Comparison of ENCODE assay signal across 8 cellular contexts in the genomic region with DNA sequence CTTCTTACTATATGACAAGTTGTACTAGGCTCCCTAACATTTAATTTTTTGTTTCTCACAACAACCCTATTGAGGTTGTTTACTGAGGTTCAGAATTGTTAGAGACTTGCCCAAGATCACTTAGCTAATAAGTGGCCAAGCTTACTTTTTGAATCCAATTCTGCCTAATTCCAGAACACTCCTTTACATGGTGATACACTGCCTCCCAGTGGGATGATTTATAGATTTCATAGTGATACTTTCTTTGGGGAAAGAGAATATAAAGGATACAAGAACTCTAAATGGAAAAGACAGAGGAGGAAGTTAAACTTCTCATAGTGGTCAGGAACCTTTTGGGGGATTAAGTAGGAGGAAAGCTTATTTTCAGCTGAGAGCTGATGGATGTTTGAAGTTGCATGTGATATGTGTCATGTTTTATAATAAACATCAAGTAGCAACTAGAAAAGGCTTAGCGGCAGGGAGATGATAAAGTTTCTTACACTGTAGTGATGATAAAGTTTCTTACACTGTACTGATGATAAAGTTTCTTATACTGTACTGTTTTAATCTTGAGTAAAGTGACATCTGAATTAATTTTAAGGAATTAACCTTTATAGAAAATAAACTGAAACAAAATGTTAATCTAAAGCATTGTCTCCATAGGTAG. TPM values are rescaled to one million over a fixed set of nuclear protein-coding genes. Genes with fewer than 3 reads are reported as not detected.
DNase-seq lines count a peak whose midpoint lies in the region; ATAC-seq, FAIRE-seq and TF ChIP-seq lines count a peak whose summit lies in the region.

No MANE protein-coding gene starts in this region.

- in situ Hi-C loops in HepG2 (cut with HindIII; ENCODE audit: extremely low pct_ligation_motif_present, low pct_unique_long_range_greater_than_20kb) = loop anchor here (10.0 kb wide), 1 partner anchor 142 kb away; no protein-coding TSS in a partner anchor

- TF ChIP-seq CTCF in KMS-11 (conservative IDR thresholded peaks at IDR 0.05; ENCODE audit: low read depth, low read length) (0 out of 2 replicates have a peak, but pooled peaks have one; percentile 10), HepG2 (CRISPR knock-in tag; IDR thresholded peaks at IDR 0.05) (peak; percentile 35; the same call in 1 of the 2 replicates)

- H3K27me3 ChIP-seq in CD4-positive, CD25-positive, alpha-beta regulatory T cell (ENCODE audit: control insufficient read depth, insufficient read depth, low read length) = no peaks in the 10 kb centered on the region
- no peaks in the 10 kb centered on the region for H3K27me3 ChIP-seq in KMS-11 (ENCODE audit: insufficient read depth, low read depth)
- no peaks in the 10 kb centered on the region for H3K27me3 ChIP-seq in HepG2 (ENCODE audit: control insufficient read depth in 1 of 2, insufficient read depth in 2 of 2, low read length in 2 of 2)

- H3K27me3 Mint-ChIP-seq in CD4-positive, CD25-positive, alpha-beta regulatory T cell = no peaks in the 10 kb centered on the region
- H3K27me3 Mint-ChIP-seq in activated naive CD8-positive, alpha-beta T cell treated with anti-CD3 and anti-CD28 coated beads, Interleukin-2, amount 10 ng/mL, durations not matched to agents 7 days and 5 days = no peaks in the 10 kb centered on the region

- peaks cover 0 to 62% (median 29%) of the 10 kb centered on the region in 4 donors for H3K4me1 Mint-ChIP-seq in CD4-positive, CD25-positive, alpha-beta regulatory T cell
- H3K4me1 Mint-ChIP-seq in activated naive CD8-positive, alpha-beta T cell treated with anti-CD3 and anti-CD28 coated beads, Interleukin-2, amount 10 ng/mL, durations not matched to agents 7 days and 5 days = peaks cover 15% of the 10 kb centered on the region

- H3K4me3 ChIP-seq in CD4-positive, CD25-positive, alpha-beta regulatory T cell (ENCODE audit: low read depth, low read length) = peak overlapping the region; percentile 37
- no peak overlapping the region for H3K4me3 ChIP-seq in KMS-11 (IDR thresholded peaks at IDR 0.05; ENCODE audit: insufficient read depth, low read depth, low read length)
- H3K4me3 ChIP-seq in HepG2 (replicated peaks in 1 of 3; ENCODE audit: insufficient read depth in 1 of 3, low read depth in 2 of 3, low read length in 3 of 3) = no peak overlapping the region

- H3K4me2 ChIP-seq in KMS-11 = no peak overlapping the region
- no peak overlapping the region for H3K4me2 ChIP-seq in HepG2 (ENCODE audit: low read depth, low read length)

- H2AFZ ChIP-seq in KMS-11 (ENCODE audit: low read depth) (no peak overlapping the region), HepG2 (ENCODE audit: low read length) (no peak overlapping the region)

- WGBS in HepG2 (ENCODE audit: low lambda C conversion rate) = 100% methylated on average over 1 of the region's 1 CpG

- POLR2A ChIA-PET in activated naive CD8-positive, alpha-beta T cell treated with anti-CD3 and anti-CD28 coated beads, Interleukin-2, amount 10 ng/mL, durations not matched to agents 7 days and 5 days (lab: Charles Lee) = no interaction called here
- POLR2A ChIA-PET in HepG2 (lab: Yijun Ruan, JAX) = no interaction called here

- BruUV-seq in HepG2 (replicated peaks; lab: Mats Ljungman, UMichigan) = no TSS peak

- peak overlapping the region in 2 of 3 donors; percentile 7 to 75 for H3K27ac Mint-ChIP-seq in CD4-positive, CD25-positive, alpha-beta regulatory T cell
- peak overlapping the region; percentile 52 for H3K27ac Mint-ChIP-seq in activated naive CD8-positive, alpha-beta T cell treated with anti-CD3 and anti-CD28 coated beads, Interleukin-2, amount 10 ng/mL, durations not matched to agents 7 days and 5 days

- H3K9ac ChIP-seq in KMS-11 = no peak overlapping the region
- no peak overlapping the region for H3K9ac ChIP-seq in HepG2 (ENCODE audit: insufficient read depth, low read depth, low read length)

- peak; percentile 39; the same call in 1 of the 2 replicates for TF ChIP-seq RAD21 in HepG2 (CRISPR knock-in tag; IDR thresholded peaks at IDR 0.05)

- peak; percentile 76 for FAIRE-seq in HepG2 (lab: Jason Lieb, UNC)

- no peak overlapping the region for H3K27ac ChIP-seq in CD4-positive, CD25-positive, alpha-beta regulatory T cell (ENCODE audit: insufficient read depth, low read length, poor library complexity, severe bottlenecking)
- H3K27ac ChIP-seq in KMS-11 = no peak overlapping the region
- no peak overlapping the region for H3K27ac ChIP-seq in HepG2 (ENCODE audit: extremely low read length, insufficient read depth, low read length)

- TF ChIP-seq EP300 in HepG2 (IDR thresholded peaks at IDR 0.05; ENCODE audit: low read depth in 2 of 2, low read length in 2 of 2) (no peak), HepG2 (CRISPR knock-in tag; IDR thresholded peaks at IDR 0.05; ENCODE audit: borderline replicate concordance) (no peak)

- 0 out of 2 replicates have a peak, but pooled peaks cover 29% of the 10 kb centered on the region for H4K20me1 ChIP-seq in KMS-11 (ENCODE audit: insufficient read depth)
- peaks cover 13% of the 10 kb centered on the region; the same call in 1 of the 2 replicates for H4K20me1 ChIP-seq in HepG2 (ENCODE audit: insufficient read depth, low read length)

- H3K79me2 ChIP-seq in KMS-11 (ENCODE audit: insufficient read depth, low read depth) (peaks cover 99% of the 10 kb centered on the region), HepG2 (ENCODE audit: insufficient read depth, low read length) (peaks cover 83% of the 10 kb centered on the region)

- peak overlapping the region in 2 of 4 donors; percentile 7 to 44 for H3K4me3 Mint-ChIP-seq in CD4-positive, CD25-positive, alpha-beta regulatory T cell
- no peak overlapping the region for H3K4me3 Mint-ChIP-seq in activated naive CD8-positive, alpha-beta T cell treated with anti-CD3 and anti-CD28 coated beads, Interleukin-2, amount 10 ng/mL, durations not matched to agents 7 days and 5 days

- H3K9me3 Mint-ChIP-seq in CD4-positive, CD25-positive, alpha-beta regulatory T cell = peaks cover 0 to 1% (median 0%) of the 10 kb centered on the region in 7 donors
- no peaks in the 10 kb centered on the region for H3K9me3 Mint-ChIP-seq in activated naive CD8-positive, alpha-beta T cell treated with anti-CD3 and anti-CD28 coated beads, Interleukin-2, amount 10 ng/mL, durations not matched to agents 7 days and 5 days

- peak in 1 of 2 donors; percentile 25 for ATAC-seq in CD4-positive, CD25-positive, alpha-beta regulatory T cell (ENCODE audit: low read depth in 2 of 2)
- no peak for ATAC-seq in activated naive CD8-positive, alpha-beta T cell treated with anti-CD3 and anti-CD28 coated beads, Interleukin-2, amount 10 ng/mL, durations not matched to agents 7 days and 5 days (ENCODE audit: low read depth)
- ATAC-seq in HepG2 = peak; percentile 51; the same call in 2 of the 3 replicates
- ATAC-seq in HG02798 (IDR thresholded peaks at IDR 0.05; ENCODE audit: poor library complexity, unreplicated experiment) = no peak

- TF ChIP-seq POLR2A in HepG2 (IDR thresholded peaks at IDR 0.05; ENCODE audit: insufficient read depth in 1 of 2, low read depth in 2 of 2, low read length in 2 of 2) = no peak

- peaks cover 19% of the 10 kb centered on the region for H3K4me1 ChIP-seq in CD4-positive, CD25-positive, alpha-beta regulatory T cell (ENCODE audit: control insufficient read depth, insufficient read depth, low read length, poor library complexity, severe bottlenecking)
- H3K4me1 ChIP-seq in KMS-11 (ENCODE audit: low read depth, poor library complexity, severe bottlenecking) (peaks cover 24% of the 10 kb centered on the region), HepG2 (ENCODE audit: insufficient read depth, low read length) (no peaks in the 10 kb centered on the region)

- H3K36me3 Mint-ChIP-seq in CD4-positive, CD25-positive, alpha-beta regulatory T cell = no peaks in the 10 kb centered on the region
- peaks cover 2% of the 10 kb centered on the region for H3K36me3 Mint-ChIP-seq in activated naive CD8-positive, alpha-beta T cell treated with anti-CD3 and anti-CD28 coated beads, Interleukin-2, amount 10 ng/mL, durations not matched to agents 7 days and 5 days

- DNase-seq in CD4-positive, CD25-positive, alpha-beta regulatory T cell = peak in 1 of 3 donors; percentile 22
- DNase-seq in activated naive CD8-positive, alpha-beta T cell treated with anti-CD3 and anti-CD28 coated beads, Interleukin-2, amount 10 ng/mL, durations not matched to agents 7 days and 5 days = no peak
- DNase-seq in HepG2 (ENCODE audit: low spot score) = peak; percentile 31
- DNase-seq in hippocampal formation (lab: John Stamatoyannopoulos, UW) = no peak
- no peak for DNase-seq in stimulated activated naive CD4-positive, alpha-beta T cell treated with Interleukin-2 at 50 U/mL for 16 hours (lab: John Stamatoyannopoulos, UW)
- DNase-seq in C1 segment of cervical spinal cord (lab: John Stamatoyannopoulos, UW) = no peak

- no peaks in the 10 kb centered on the region for H3K36me3 ChIP-seq in CD4-positive, CD25-positive, alpha-beta regulatory T cell (ENCODE audit: control insufficient read depth, insufficient read depth, low read length)
- H3K36me3 ChIP-seq in KMS-11 (ENCODE audit: insufficient read depth) (no peaks in the 10 kb centered on the region), HepG2 (replicated peaks in 1 of 2; ENCODE audit: control insufficient read depth in 1 of 2, insufficient read depth in 2 of 2, low read length in 2 of 2) (no peaks in the 10 kb centered on the region)

- H3K9me3 ChIP-seq in CD4-positive, CD25-positive, alpha-beta regulatory T cell (ENCODE audit: control insufficient read depth in 2 of 2, low read length in 2 of 2) = no peaks in the 10 kb centered on the region
- no peaks in the 10 kb centered on the region for H3K9me3 ChIP-seq in HepG2 (ENCODE audit: low read length)

- intact Hi-C loops in HepG2 (cut with micrococcal nuclease; ENCODE audit: unreplicated experiment) = loop anchor here (1.0 kb wide), 1 partner anchor 15 kb away; a partner anchor contains a TSS

- CTCF ChIA-PET in HepG2 (lab: Yijun Ruan, JAX; ENCODE audit: low intra/inter-chr PET ratio, low total read pairs) = interaction anchor here (0.8 to 2.0 kb wide), 4 partner anchors 16 to 143 kb away, joined by 4 to 8 read pairs (median 6); no protein-coding TSS in a partner anchor

RNA-seq across cellular contexts. Expression of a gene that starts 15.3 kb away (rescaled TPM):
- 79.4 TPM for total RNA-seq in CD4-positive, CD25-positive, alpha-beta regulatory T cell
- 10 to 100 TPM; 43.1 to 51.3 (median 47.5) TPM for polyA plus RNA-seq in CD4-positive, CD25-positive, alpha-beta regulatory T cell
- total RNA-seq in activated naive CD8-positive, alpha-beta T cell treated with anti-CD3 and anti-CD28 coated beads, Interleukin-2, amount 10 ng/mL, durations not matched to agents 7 days and 5 days = 100 to 1,000 TPM in 1 of 2 experiments, 10 to 100 TPM in 1; 92.3 to 103 TPM
- 50.8 and 84.3 TPM in 2 replicates for total RNA-seq in HepG2 (2016; rRNA removed; fragmentation: Illumina TruSeq; extraction: Trizol)
- total RNA-seq in HepG2 (2016; cell fraction: cytosol; rRNA removed; fragmentation: Illumina TruSeq; extraction: Trizol; ENCODE audit: low read depth) = 8.1 and 8.9 TPM in 2 replicates
- 45.1 and 88.2 TPM in 2 replicates for total RNA-seq in HepG2 (2016; cell fraction: insoluble cytoplasmic fraction; rRNA removed; fragmentation: Illumina TruSeq; extraction: Trizol)
- total RNA-seq in HepG2 (2016; cell fraction: membrane; rRNA removed; fragmentation: Illumina TruSeq; extraction: Trizol) = 11.5 and 11.6 TPM in 2 replicates
- 39.1 and 41.8 TPM in 2 replicates for total RNA-seq in HepG2 (2016; cell fraction: nucleus; rRNA removed; fragmentation: Illumina TruSeq; extraction: Trizol)
- 14.2 and 21.0 TPM in 2 replicates for polyA plus RNA-seq in HepG2 (2011; rRNA removed)
- 8.5 and 12.3 TPM in 2 replicates for polyA plus RNA-seq in HepG2 (2011; cell fraction: cytosol; rRNA removed)
- 7.5 and 8.3 TPM in 2 replicates for polyA plus RNA-seq in HepG2 (2011; cell fraction: nucleus; rRNA removed)
- 23.3 and 33.3 TPM in 2 replicates for polyA plus RNA-seq in HepG2 (2012)
- polyA plus RNA-seq in HepG2 (2016; cell fraction: cytosol; fragmentation: Illumina TruSeq; extraction: Trizol; ENCODE audit: low read depth) = 0.99 and 1.2 TPM in 2 replicates
- 45.2 and 46.2 TPM in 2 replicates for polyA plus RNA-seq in HepG2 (2016; cell fraction: insoluble cytoplasmic fraction; fragmentation: Illumina TruSeq; extraction: Trizol; ENCODE audit: low read depth)
- polyA plus RNA-seq in HepG2 (2016; cell fraction: membrane; fragmentation: Illumina TruSeq; extraction: Trizol; ENCODE audit: low read depth) = 3.3 and 4.5 TPM in 2 replicates
- polyA plus RNA-seq in HepG2 (2016; cell fraction: nucleus; fragmentation: Illumina TruSeq; extraction: Trizol; ENCODE audit: insufficient read depth, low read depth) = 22.9 and 26.4 TPM in 2 replicates
- 16.9 and 56.6 TPM in 2 replicates for polyA minus RNA-seq in HepG2 (2011; rRNA and poly(A)+ RNA removed; ENCODE audit: low replicate concordance)
- polyA minus RNA-seq in HepG2 (2011; cell fraction: cytosol; rRNA and poly(A)+ RNA removed) = 50.5 and 52.0 TPM in 2 replicates
- 69.6 and 74.7 TPM in 2 replicates for polyA minus RNA-seq in HepG2 (2011; cell fraction: nucleus; rRNA and poly(A)+ RNA removed)
